In genomic region chr2:15730545-15731212, GRCh38 we compare ENCODE assay signal across 8 cellular contexts.
A peak's percentile ranks its signal among the peaks of the same experiment; 100 is the strongest.
DNase-seq lines count a peak whose midpoint lies in the region; ATAC-seq and TF ChIP-seq lines count a peak whose summit lies in the region.

No MANE protein-coding gene starts in this region.

- H3K27ac ChIP-seq in right lobe of liver (no peak overlapping the region), upper lobe of right lung (no peak overlapping the region)

- no peak overlapping the region for H3K4me3 Mint-ChIP-seq in chondrocyte (ENCODE audit: unreplicated experiment)

- no peaks in the 10 kb centered on the region for H3K36me3 Mint-ChIP-seq in chondrocyte (ENCODE audit: low read depth)

- H3K4me3 ChIP-seq in right lobe of liver (no peak overlapping the region), upper lobe of right lung (no peak overlapping the region)

- H3K27me3 Mint-ChIP-seq in chondrocyte (ENCODE audit: low read depth): peaks cover 16% of the 10 kb centered on the region

- WGBS in right lobe of liver (ENCODE audit: insufficient coverage, low coverage, low lambda C conversion rate, missing lambda C conversion rate): 20% methylated on average over 5 of the region's 7 CpGs

- H3K4me1 Mint-ChIP-seq in chondrocyte (ENCODE audit: low read depth): peaks cover 61% of the 10 kb centered on the region

- H3K27ac Mint-ChIP-seq in chondrocyte (ENCODE audit: unreplicated experiment): peak overlapping the region; percentile 64

- no peaks in the 10 kb centered on the region for H3K9me3 Mint-ChIP-seq in chondrocyte (ENCODE audit: low read depth)

- ATAC-seq in right lobe of liver: peak; percentile 87 to 94 (median 93)
- ATAC-seq in upper lobe of right lung: peak; percentile 82
- ATAC-seq in GM18520 (IDR thresholded peaks at IDR 0.05; ENCODE audit: unreplicated experiment): no peak

- TF ChIP-seq CTCF in chondrocyte (IDR thresholded peaks at IDR 0.05) (no peak), right lobe of liver (IDR thresholded peaks at IDR 0.05) (no peak), upper lobe of right lung (IDR thresholded peaks at IDR 0.05) (no peak)

- no peak for TF ChIP-seq POLR2A in right lobe of liver (IDR thresholded peaks at IDR 0.05)

- no peaks in the 10 kb centered on the region for H3K9me3 ChIP-seq in right lobe of liver
- H3K9me3 ChIP-seq in upper lobe of right lung: no peaks in the 10 kb centered on the region

- DNase-seq in DMS53 treated with DMSO at 0.1 percent for 48 hours (lab: John Stamatoyannopoulos, UW; ENCODE audit: unreplicated experiment): peak; percentile 51
- peak; percentile 75 for DNase-seq in H4 (ENCODE audit: low spot score)
- peak; percentile 87 for DNase-seq in NCI-H1105 treated with DMSO at 0.1 percent for 48 hours (lab: John Stamatoyannopoulos, UW)
- DNase-seq in chondrocyte (ENCODE audit: low spot score): peak; percentile 97
- DNase-seq in right lobe of liver: peak; percentile 93 to 95 (median 94)
- DNase-seq in upper lobe of right lung: peak; percentile 93
- DNase-seq in NCI-H187 (lab: John Stamatoyannopoulos, UW): no peak

- intact Hi-C loops in right lobe of liver (cut with DNase I): no loop called here
- intact Hi-C loops in upper lobe of right lung (cut with DNase I): no loop called here

- peaks cover 0 to 21% (median 0%) of the 10 kb centered on the region in 4 donors for H3K4me1 ChIP-seq in right lobe of liver
- H3K4me1 ChIP-seq in upper lobe of right lung: peaks cover 26% of the 10 kb centered on the region

- H3K36me3 ChIP-seq in right lobe of liver (no peaks in the 10 kb centered on the region), upper lobe of right lung (no peaks in the 10 kb centered on the region)

- H3K27me3 ChIP-seq in right lobe of liver (no peaks in the 10 kb centered on the region), upper lobe of right lung (no peaks in the 10 kb centered on the region)

Comparison
In these comparisons a context has a peak if more than half of its experiments do, and no peak if none do; other contexts are left out.
1. DNase-seq: peak in DMS53 treated with DMSO at 0.1 percent for 48 hours (single experiment), H4 (single experiment), NCI-H1105 treated with DMSO at 0.1 percent for 48 hours (single experiment), chondrocyte (single experiment), right lobe of liver (3 of 3) and upper lobe of right lung (single experiment); none in NCI-H187 (0 of 2).